8 cellular contexts compared by ENCODE assay signal in genomic region chr16:80804061-80804450, GRCh38. TPM values are rescaled to one million over a fixed set of nuclear protein-coding genes. Genes with fewer than 3 reads are reported as not detected.
DNase-seq lines count a peak whose midpoint lies in the region; ATAC-seq and TF ChIP-seq lines count a peak whose summit lies in the region.

No MANE protein-coding gene starts in this region.

- peak; percentile 42 for ATAC-seq in GM21576 (IDR thresholded peaks at IDR 0.05; ENCODE audit: unreplicated experiment)

- no peaks in the 10 kb centered on the region; the same call in 1 of the 2 replicates for H3F3A ChIP-seq in Loucy (ENCODE audit: low read depth)

- H3K27ac ChIP-seq in esophagus muscularis mucosa (replicated peaks in 1 of 4) (no peak overlapping the region), thymus (ENCODE audit: low read depth) (peak overlapping the region; percentile 74)

- H3K27me3 ChIP-seq in Loucy (ENCODE audit: insufficient read depth, low read length, poor library complexity, severe bottlenecking) (no peaks in the 10 kb centered on the region), esophagus muscularis mucosa (peaks cover 0 to 17% (median 3%) of the 10 kb centered on the region in 4 donors), thymus (ENCODE audit: control insufficient read depth, insufficient read depth) (peaks cover 5% of the 10 kb centered on the region)

- H3K9me3 Mint-ChIP-seq in nephron progenitor cell = peaks cover 12% of the 10 kb centered on the region

- intact Hi-C loops in esophagus muscularis mucosa (cut with DNase I) = no loop called here

- H3K9me3 ChIP-seq in Loucy (ENCODE audit: insufficient read depth, low read depth, low read length) (no peaks in the 10 kb centered on the region), esophagus muscularis mucosa (no peaks in the 10 kb centered on the region), thymus (ENCODE audit: control insufficient read depth) (no peaks in the 10 kb centered on the region)

- H3K9ac ChIP-seq in Loucy (ENCODE audit: low read depth, low read length, poor library complexity, severe bottlenecking) = peak overlapping the region; percentile 49

- H3K4me3 ChIP-seq in Loucy (ENCODE audit: low read length, poor library complexity, severe bottlenecking) (peak overlapping the region; percentile 72), esophagus muscularis mucosa (peak overlapping the region; percentile 56 to 77 (median 57)), thymus (ENCODE audit: low read length) (peak overlapping the region; percentile 82)

- H3K79me2 ChIP-seq in Loucy (ENCODE audit: insufficient read depth, low read length) = peaks cover 41% of the 10 kb centered on the region

- peaks cover 58% of the 10 kb centered on the region for H3K4me1 ChIP-seq in Loucy (ENCODE audit: insufficient read depth, low read length, poor library complexity, severe bottlenecking)
- peaks cover 0 to 13% (median 9%) of the 10 kb centered on the region in 4 donors for H3K4me1 ChIP-seq in esophagus muscularis mucosa
- H3K4me1 ChIP-seq in thymus (ENCODE audit: control insufficient read depth, insufficient read depth, low read length) = no peaks in the 10 kb centered on the region

- TF ChIP-seq POLR2A in esophagus muscularis mucosa (IDR thresholded peaks at IDR 0.05; ENCODE audit: low read depth) = no peak

- TF ChIP-seq CTCF in Loucy (conservative IDR thresholded peaks at IDR 0.05; ENCODE audit: low read length) = no peak
- no peak for TF ChIP-seq CTCF in esophagus muscularis mucosa (IDR thresholded peaks at IDR 0.05)
- no peak for TF ChIP-seq CTCF in nephron progenitor cell (IDR thresholded peaks at IDR 0.05)

- H3K9me2 ChIP-seq in Loucy (replicated peaks; ENCODE audit: low read depth, low read length) = no peaks in the 10 kb centered on the region

- peaks cover 3% of the 10 kb centered on the region for H4K20me1 ChIP-seq in Loucy (ENCODE audit: insufficient read depth, low read length, poor library complexity, severe bottlenecking)

- H3K36me3 ChIP-seq in Loucy (ENCODE audit: insufficient read depth, low read length) (no peaks in the 10 kb centered on the region), esophagus muscularis mucosa (no peaks in the 10 kb centered on the region), thymus (ENCODE audit: control insufficient read depth, insufficient read depth) (no peaks in the 10 kb centered on the region)

- no peak for TF ChIP-seq EP300 in esophagus muscularis mucosa (IDR thresholded peaks at IDR 0.05)

- peak; percentile 61 for DNase-seq in D341Med (ENCODE audit: low spot score)
- DNase-seq in activated T-cell treated with anti-CD3 and anti-CD28 coated beads for 24 hours (ENCODE audit: low read depth) = peak; percentile 48
- no peak for DNase-seq in esophagus muscularis mucosa (ENCODE audit: extremely low spot score)
- no peak for DNase-seq in nephron progenitor cell
- DNase-seq in superior temporal gyrus (ENCODE audit: extremely low spot score) = no peak

- no peak overlapping the region for H3K4me2 ChIP-seq in Loucy (ENCODE audit: low read depth, low read length, poor library complexity, severe bottlenecking)

- 0% methylated on average over 4 of the region's 62 CpGs for WGBS in esophagus muscularis mucosa
- WGBS in thymus = 1% methylated on average over 62 of the region's 62 CpGs

- H3K36me3 Mint-ChIP-seq in nephron progenitor cell (ENCODE audit: low read depth) = no peaks in the 10 kb centered on the region

- peak overlapping the region; percentile 77; the same call in 1 of the 2 replicates for H2AFZ ChIP-seq in Loucy (ENCODE audit: low read length)

- H3K27ac Mint-ChIP-seq in nephron progenitor cell = no peak overlapping the region

- peaks cover 36% of the 10 kb centered on the region for H3K27me3 Mint-ChIP-seq in nephron progenitor cell (ENCODE audit: low read depth, poor library complexity)

- H3K4me1 Mint-ChIP-seq in nephron progenitor cell = no peaks in the 10 kb centered on the region

- peak overlapping the region; percentile 93 for H3K4me3 Mint-ChIP-seq in nephron progenitor cell

RNA-seq across cellular contexts. Expression of gene CDYL2, which starts 0.3 kb away (rescaled TPM):
- total RNA-seq in esophagus muscularis mucosa = 1 to 10 TPM in 3 of 4 donors, under 1 TPM in 1; 0.83 to 6.5 (median 3.6) TPM
- polyA plus RNA-seq in thymus = 2.0 TPM

Comparison
In these comparisons a context has a peak if more than half of its experiments do, and no peak if none do; other contexts are left out.
1. DNase-seq: peak in D341Med (single experiment) and activated T-cell treated with anti-CD3 and anti-CD28 coated beads for 24 hours (single experiment); none in esophagus muscularis mucosa (single experiment), nephron progenitor cell (single experiment) and superior temporal gyrus (single experiment).
2. Peak in every context shown above with its lines, with median percentiles within 50 percentile points of each other: H3K4me3 ChIP-seq.